In genomic region chr6:45686841-45687569, GRCh38 we compare ENCODE assay signal across 21 cellular contexts.
DNase-seq lines count a peak whose midpoint lies in the region; ATAC-seq, FAIRE-seq and TF ChIP-seq lines count a peak whose summit lies in the region.
"Had no signal": no experiment of that assay in that cellular context is flagged by ENCODE, and none has a peak within 500 bp of the region (broad histone marks: within the 10 kb centered on the region; RNA-seq: fewer than 3 reads in every experiment).

No MANE protein-coding gene starts in this region.

- no peak for FAIRE-seq in kidney (lab: Jason Lieb, UNC)
- FAIRE-seq: endothelial cell of umbilical vein, urothelium cell line had no signal

- no peak for DNase-seq in NCI-H345 treated with DMSO at 0.1 percent for 48 hours (lab: John Stamatoyannopoulos, UW; ENCODE audit: unreplicated experiment)
- no peak for DNase-seq in kidney
- DNase-seq in ACHN: no peak
- no peak for DNase-seq in NCI-H345 (lab: John Stamatoyannopoulos, UW)
- DNase-seq: activated CD8-positive, alpha-beta T cell treated with anti-CD3 and anti-CD28 coated beads, Interleukin-2, amount 10 ng/mL, durations not matched to agents 7 days and 5 days; DND-41; foreskin fibroblast; hippocampal formation; NCI-H187; NCI-H446 treated with DMSO at 0.1 percent for 48 hours; nephron progenitor cell; Right ventricle myocardium superior; stimulated activated CD4-positive, alpha-beta T cell treated with anti-CD3 and anti-CD28 coated beads, Interleukin-4, amount 100 ng/mL, for 24 hours; T-helper 1 cell had no signal

- no peaks in the 10 kb centered on the region for H3K9me3 ChIP-seq in OCI-LY3 (ENCODE audit: insufficient read depth, low read length)
- H3K9me3 ChIP-seq in kidney (ENCODE audit: control insufficient read depth in 1 of 2, low read length in 2 of 2): peaks cover 0 to 4% of the 10 kb centered on the region in 2 donors

- peaks cover 30% of the 10 kb centered on the region for H4K20me1 ChIP-seq in OCI-LY3 (ENCODE audit: insufficient read depth, low read length)

- H3K27ac ChIP-seq in OCI-LY3 (ENCODE audit: low read length) (no peak overlapping the region), kidney (ENCODE audit: low read depth in 2 of 2, low read length in 2 of 2) (no peak overlapping the region)
- H3K27ac ChIP-seq: VCaP had no signal

- peaks cover 90% of the 10 kb centered on the region for H3K27me3 ChIP-seq in OCI-LY3 (ENCODE audit: low read depth, low read length)

- H3K79me2 ChIP-seq in OCI-LY3 (ENCODE audit: low read length): no peaks in the 10 kb centered on the region

- peaks cover 23% of the 10 kb centered on the region for H3K4me1 ChIP-seq in OCI-LY3 (ENCODE audit: low read length)
- H3K4me1 ChIP-seq in kidney (ENCODE audit: control insufficient read depth in 1 of 2, insufficient read depth in 1 of 2, low read depth in 1 of 2, low read length in 2 of 2): no peaks in the 10 kb centered on the region

- no peaks in the 10 kb centered on the region for H3K36me3 ChIP-seq in OCI-LY3 (replicated peaks; ENCODE audit: low read depth, low read length)
- H3K36me3 ChIP-seq in kidney (ENCODE audit: control insufficient read depth in 1 of 2, insufficient read depth in 2 of 2, low read length in 2 of 2): no peaks in the 10 kb centered on the region

- H3K4me2 ChIP-seq in OCI-LY3 (ENCODE audit: low read length): peak overlapping the region; percentile 68

- H3K9ac ChIP-seq in OCI-LY3 (ENCODE audit: low read length) (no peak overlapping the region), kidney (ENCODE audit: low read length in 2 of 2) (no peak overlapping the region)

- intact Hi-C loops in kidney (cut with DNase I): no loop called here

- no peak overlapping the region for H2AFZ ChIP-seq in OCI-LY3 (ENCODE audit: low read depth, low read length)

- TF ChIP-seq CTCF in OCI-LY3 (IDR thresholded peaks at IDR 0.05; ENCODE audit: low read depth, low read length) (no peak), kidney (IDR thresholded peaks at IDR 0.05; ENCODE audit: borderline replicate concordance, extremely low read depth, insufficient read depth) (no peak)

- H3K4me3 ChIP-seq in OCI-LY3 (ENCODE audit: low read length) (peak overlapping the region; percentile 21; the same call in 1 of the 2 replicates), kidney (ENCODE audit: low read length in 2 of 2) (no peak overlapping the region)

- in situ Hi-C loops in ACHN (cut with HindIII; ENCODE audit: low pct_ligation_motif_present, low pct_unique_long_range_greater_than_20kb, low sequenced_read_pairs): no loop called here

- peak; percentile 12 for ATAC-seq in GM18498 (IDR thresholded peaks at IDR 0.05; ENCODE audit: unreplicated experiment)
- peak; percentile 29 for ATAC-seq in GM19397 (IDR thresholded peaks at IDR 0.05; ENCODE audit: unreplicated experiment)
- peak; percentile 23 for ATAC-seq in HG02938 (IDR thresholded peaks at IDR 0.05; ENCODE audit: unreplicated experiment)
- ATAC-seq: activated CD8-positive, alpha-beta T cell treated with anti-CD3 and anti-CD28 coated beads, Interleukin-2, amount 10 ng/mL, durations not matched to agents 7 days and 5 days had no signal
